In the genomic region with DNA sequence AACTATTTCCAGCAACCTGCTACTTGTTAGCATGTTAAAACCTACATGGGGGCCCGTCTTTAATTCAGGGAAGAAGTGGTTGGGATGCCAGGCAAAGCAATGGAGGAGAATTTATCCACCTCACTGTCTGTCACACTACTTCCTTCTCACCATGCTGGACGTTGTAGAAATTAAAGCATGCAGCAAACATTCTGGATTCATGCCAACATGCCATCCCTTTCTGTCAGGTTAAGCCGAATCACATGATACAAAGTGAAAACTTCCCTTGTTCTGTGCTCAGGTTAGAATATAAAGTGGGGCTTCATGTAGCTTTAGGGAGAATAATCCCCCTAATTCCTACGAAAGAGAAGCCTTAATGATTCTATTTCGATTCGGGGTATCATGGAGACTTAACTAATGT, we compare ENCODE assay signal across 19 cellular contexts.
A peak's percentile ranks its signal among the peaks of the same experiment; 100 is the strongest.
DNase-seq lines count a peak whose midpoint lies in the region; ATAC-seq, FAIRE-seq and TF ChIP-seq lines count a peak whose summit lies in the region.
"Had no signal": no experiment of that assay in that cellular context is flagged by ENCODE, and none has a peak within 500 bp of the region (broad histone marks: within the 10 kb centered on the region; RNA-seq: fewer than 3 reads in every experiment).

No MANE protein-coding gene starts in this region.

- H3K27me3 ChIP-seq in BLaER1 treated with 17β-estradiol and CSF1 and Interleukin-3, amounts not matched to agents 10 nM and 100 nM = no peaks in the 10 kb centered on the region
- no peaks in the 10 kb centered on the region for H3K27me3 ChIP-seq in bronchial epithelial cell (ENCODE audit: control insufficient read depth, insufficient read depth, low read length)

- H3K4me1 ChIP-seq in BLaER1 treated with 17β-estradiol and CSF1 and Interleukin-3, amounts not matched to agents 10 nM and 100 nM = peaks cover 6 to 78% (median 62%) of the 10 kb centered on the region in 10 experiments; a peak in 19 of 20 replicates
- H3K4me1 ChIP-seq: Caco-2 had no signal

- H3K9ac ChIP-seq in BLaER1 treated with 17β-estradiol and CSF1 and Interleukin-3, amounts not matched to agents 10 nM and 100 nM = peak overlapping the region in 3 of 11 experiments; percentile 21 to 66 (median 60); a peak in 3 of 22 replicates

- peak overlapping the region in 7 of 11 experiments; percentile 52 to 84 (median 79); a peak in 12 of 22 replicates for H3K27ac ChIP-seq in BLaER1 treated with 17β-estradiol and CSF1 and Interleukin-3, amounts not matched to agents 10 nM and 100 nM

- DNase-seq in NCI-H82 (lab: John Stamatoyannopoulos, UW) (peak; percentile 37), NCI-H82 treated with DMSO at 0.1 percent for 48 hours (lab: John Stamatoyannopoulos, UW; ENCODE audit: unreplicated experiment) (no peak), bronchial epithelial cell (ENCODE audit: low read depth) (no peak), T-helper 9 cell (no peak)
- DNase-seq: 8988T; C1 segment of cervical spinal cord; Caco-2; CD4-positive, alpha-beta T cell; H9; IMR-90 had no signal

- H3K9me3 ChIP-seq in BLaER1 treated with 17β-estradiol and CSF1 and Interleukin-3, amounts not matched to agents 10 nM and 100 nM (replicated peaks in 1 of 11) = peaks cover 0 to 14% (median 0%) of the 10 kb centered on the region in 11 experiments; a peak in 3 of 22 replicates
- H3K9me3 ChIP-seq: Caco-2 had no signal

- H4K20me1 ChIP-seq in BLaER1 treated with 17β-estradiol and CSF1 and Interleukin-3, amounts not matched to agents 10 nM and 100 nM = no peaks in the 10 kb centered on the region

- H3K4me3 ChIP-seq in BLaER1 treated with 17β-estradiol and CSF1 and Interleukin-3, amounts not matched to agents 10 nM and 100 nM = no peak overlapping the region
- no peak overlapping the region for H3K4me3 ChIP-seq in bronchial epithelial cell (ENCODE audit: low read depth, low read length)

- ATAC-seq in HG02970 (IDR thresholded peaks at IDR 0.05; ENCODE audit: low FRiP score, unreplicated experiment) (no peak), HG02981 (IDR thresholded peaks at IDR 0.05; ENCODE audit: unreplicated experiment) (no peak)

- no peak for TF ChIP-seq CTCF in bronchial epithelial cell (IDR thresholded peaks at IDR 0.05; ENCODE audit: insufficient read depth, low read length, severe bottlenecking)

- H3K36me3 ChIP-seq in BLaER1 treated with 17β-estradiol and CSF1 and Interleukin-3, amounts not matched to agents 10 nM and 100 nM = peaks cover 0 to 87% (median 58%) of the 10 kb centered on the region in 11 experiments; a peak in 17 of 22 replicates
- no peaks in the 10 kb centered on the region for H3K36me3 ChIP-seq in bronchial epithelial cell (ENCODE audit: control insufficient read depth, insufficient read depth, low read length)

- peak overlapping the region in 9 of 11 experiments; percentile 25 to 80 (median 70); a peak in 16 of 22 replicates for H3K4me2 ChIP-seq in BLaER1 treated with 17β-estradiol and CSF1 and Interleukin-3, amounts not matched to agents 10 nM and 100 nM

- FAIRE-seq in bronchial epithelial cell (lab: Jason Lieb, UNC) = peak; percentile 28
- FAIRE-seq: D721Med, G401.6, GM12891, GM19239, H1, HTR-8/SVneo had no signal
